Comparison of ENCODE assay signal across 11 cellular contexts in genomic region chr10:111128331-111129167, GRCh38. TPM values are rescaled to one million over a fixed set of nuclear protein-coding genes. Genes with fewer than 3 reads are reported as not detected.
A peak's percentile ranks its signal among the peaks of the same experiment; 100 is the strongest.
DNase-seq lines count a peak whose midpoint lies in the region; ATAC-seq and TF ChIP-seq lines count a peak whose summit lies in the region.
"Had no signal": no experiment of that assay in that cellular context is flagged by ENCODE, and none has a peak within 500 bp of the region (broad histone marks: within the 10 kb centered on the region; RNA-seq: fewer than 3 reads in every experiment).

No MANE protein-coding gene starts in this region.

- no peaks in the 10 kb centered on the region for H3K4me1 ChIP-seq in prostate gland (replicated peaks)

- no peaks in the 10 kb centered on the region for H3K36me3 ChIP-seq in prostate gland

- no peaks in the 10 kb centered on the region for H3K27me3 ChIP-seq in prostate gland (replicated peaks; ENCODE audit: insufficient read depth)

- ATAC-seq in GM18520 (IDR thresholded peaks at IDR 0.05; ENCODE audit: unreplicated experiment) = no peak
- no peak for ATAC-seq in HG02840 (IDR thresholded peaks at IDR 0.05; ENCODE audit: low FRiP score, unreplicated experiment)

- no peak overlapping the region for H3K4me3 ChIP-seq in prostate gland
- H3K4me3 ChIP-seq: lung had no signal

- H3K4me1 Mint-ChIP-seq in mesothelial cell of epicardium = no peaks in the 10 kb centered on the region

- no peak overlapping the region for H3K4me3 Mint-ChIP-seq in mesothelial cell of epicardium
- H3K4me3 Mint-ChIP-seq: dendritic cell treated with granulocyte-macrophage colony-stimulating factor and Interleukin-4, amounts not matched to agents 40 ng/mL and 50 ng/mL, for 4 days had no signal

- H3K9me3 Mint-ChIP-seq in mesothelial cell of epicardium = peaks cover 6% of the 10 kb centered on the region
- H3K9me3 Mint-ChIP-seq: dendritic cell treated with granulocyte-macrophage colony-stimulating factor and Interleukin-4, amounts not matched to agents 40 ng/mL and 50 ng/mL, for 4 days had no signal

- no peak for TF ChIP-seq CTCF in mesothelial cell of epicardium (IDR thresholded peaks at IDR 0.05; ENCODE audit: unreplicated experiment)
- TF ChIP-seq CTCF in prostate gland (IDR thresholded peaks at IDR 0.05) = no peak

- peak; percentile 74 for DNase-seq in Daoy (ENCODE audit: low read depth)
- peak; percentile 63 for DNase-seq in MV-4-11 (lab: John Stamatoyannopoulos, UW)
- DNase-seq in dermis blood vessel endothelial cell = peak; percentile 39
- DNase-seq in occipital lobe (lab: John Stamatoyannopoulos, UW) = peak; percentile 12
- no peak for DNase-seq in mesothelial cell of epicardium (ENCODE audit: low spot score in 2 of 2, unreplicated experiment in 2 of 2)
- DNase-seq in prostate gland (ENCODE audit: low spot score) = no peak

- intact Hi-C loops in prostate gland (cut with DNase I) = no loop called here

- H3K27ac ChIP-seq in prostate gland = no peak overlapping the region

- TF ChIP-seq POLR2A in prostate gland (IDR thresholded peaks at IDR 0.05) = no peak

- H3K36me3 Mint-ChIP-seq in mesothelial cell of epicardium = no peaks in the 10 kb centered on the region

- no peaks in the 10 kb centered on the region for H3K9me3 ChIP-seq in prostate gland

- H3K27ac Mint-ChIP-seq in mesothelial cell of epicardium = no peak overlapping the region
- H3K27ac Mint-ChIP-seq: dendritic cell treated with granulocyte-macrophage colony-stimulating factor and Interleukin-4, amounts not matched to agents 40 ng/mL and 50 ng/mL, for 4 days had no signal

- peaks cover 49% of the 10 kb centered on the region for H3K27me3 Mint-ChIP-seq in mesothelial cell of epicardium (ENCODE audit: low read depth)
- H3K27me3 Mint-ChIP-seq: dendritic cell treated with granulocyte-macrophage colony-stimulating factor and Interleukin-4, amounts not matched to agents 40 ng/mL and 50 ng/mL, for 4 days had no signal

- 69% methylated on average over 15 of the region's 15 CpGs for WGBS in prostate gland

RNA-seq across cellular contexts. Expression of gene ADRA2A, which starts 51.7 kb away (rescaled TPM):
- total RNA-seq in Daoy (2014; rRNA removed; shearing (Covaris generic)) = not detected in 2 replicates
- total RNA-seq in dermis blood vessel endothelial cell (0.05 TPM in 1 of 2 replicates, not detected in the other), occipital lobe (15.9 TPM), mesothelial cell of epicardium (4.7 to 5.2 TPM (median 4.9 TPM) in 3 replicates), prostate gland (10 to 100 TPM in 1 of 2 donors, under 1 TPM in 1; 0.41 to 12.3 TPM)
- total RNA-seq: G401 had no signal

Comparison
In these comparisons a context has a peak if more than half of its experiments do, and no peak if none do; other contexts are left out.
1. DNase-seq: peak in Daoy (single experiment), MV-4-11 (single experiment), dermis blood vessel endothelial cell (single experiment) and occipital lobe (single experiment); none in mesothelial cell of epicardium (0 of 2) and prostate gland (single experiment).